Comparison of ENCODE assay signal across 22 cellular contexts in the genomic region with DNA sequence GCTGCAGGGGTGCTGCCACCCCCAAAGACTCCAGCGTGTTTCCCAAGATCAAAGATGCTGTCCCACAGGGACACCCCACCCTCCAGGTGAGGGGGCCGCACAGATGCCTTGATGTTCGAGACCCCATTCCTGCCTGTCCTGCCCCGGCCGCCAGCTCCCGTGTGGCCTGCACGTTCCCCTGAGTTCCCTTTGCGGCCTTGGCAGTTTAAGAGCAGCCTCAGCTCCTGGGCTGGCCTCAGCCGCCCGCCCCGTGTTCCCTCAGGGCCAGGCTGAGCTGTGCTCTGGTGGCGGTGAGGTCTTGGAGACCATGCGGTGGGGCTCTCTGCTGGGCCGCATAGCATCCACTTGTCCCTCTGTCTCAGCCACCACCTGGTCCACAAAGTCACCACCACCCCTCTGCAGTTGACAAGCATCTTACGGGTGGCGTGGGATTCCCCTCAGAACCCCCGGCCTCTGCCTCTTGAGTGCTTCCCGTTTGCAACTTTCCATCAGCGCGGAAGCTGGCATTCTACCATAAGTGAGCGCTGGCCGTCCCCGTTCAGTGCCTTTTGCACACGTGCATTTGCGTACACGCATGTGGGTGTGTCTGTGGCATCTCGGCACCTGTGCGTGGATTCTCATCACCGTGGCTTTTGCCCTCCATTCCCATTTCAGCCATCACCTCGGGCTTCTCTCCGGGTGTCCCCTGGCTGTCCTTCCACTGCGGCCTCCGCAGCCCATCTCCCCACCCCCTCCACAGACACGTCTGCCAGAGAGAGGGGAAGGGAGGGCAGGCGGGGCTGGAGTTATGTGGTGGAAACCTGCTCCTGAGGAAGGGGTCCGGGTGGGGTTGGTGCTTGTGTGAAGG. TPM values are rescaled to one million over a fixed set of nuclear protein-coding genes. Genes with fewer than 3 reads are reported as not detected.
"Had no signal": no experiment of that assay in that cellular context is flagged by ENCODE, and none has a peak within 500 bp of the region (broad histone marks: within the 10 kb centered on the region; RNA-seq: fewer than 3 reads in every experiment).

No MANE protein-coding gene starts in this region.

- FAIRE-seq: colon had no signal

- H3K4me1 ChIP-seq: left lung, parathyroid adenoma, sigmoid colon, thyroid gland had no signal

- H3K27ac Mint-ChIP-seq: activated CD4-positive, alpha-beta T cell treated with anti-CD3 and anti-CD28 coated beads, Interleukin-2, amount 10 ng/mL, durations not matched to agents 7 days and 5 days; activated CD8-positive, alpha-beta T cell treated with anti-CD3 and anti-CD28 coated beads, Interleukin-2, amount 10 ng/mL, durations not matched to agents 7 days and 5 days; activated naive CD4-positive, alpha-beta T cell treated with anti-CD3 and anti-CD28 coated beads, Interleukin-2, amount 10 ng/mL, durations not matched to agents 7 days and 5 days; activated T-cell treated with anti-CD3 and anti-CD28 coated beads, Interleukin-2, amount 50 U/mL, for 24 hours; activated T-helper 2 cell treated with anti-CD3 and anti-CD28 coated beads, Interferon-gamma antibody, Interleukin-2, Interleukin-4, amounts not matched to agents 10 μg/mL and 5 μg/mL and 100 μg/mL, durations not matched to agents 14 hours and 24 hours and 36 hours; naive thymus-derived CD4-positive, alpha-beta T cell had no signal

- H3K36me3 Mint-ChIP-seq: activated naive CD4-positive, alpha-beta T cell treated with anti-CD3 and anti-CD28 coated beads, Interleukin-2, amount 10 ng/mL, durations not matched to agents 7 days and 5 days; naive thymus-derived CD4-positive, alpha-beta T cell had no signal

- H3K27me3 Mint-ChIP-seq: activated CD4-positive, alpha-beta T cell treated with anti-CD3 and anti-CD28 coated beads, Interleukin-2, amount 10 ng/mL, durations not matched to agents 7 days and 5 days had no signal

- ATAC-seq: activated CD4-positive, CD25-positive, alpha-beta regulatory T cell treated with anti-CD3 and anti-CD28 coated beads, Interleukin-2, amount 50 U/mL, for 24 hours; activated CD8-positive, alpha-beta T cell treated with anti-CD3 and anti-CD28 coated beads, Interleukin-2, amount 10 ng/mL, durations not matched to agents 7 days and 5 days; left lung; mucosa of descending colon; naive thymus-derived CD4-positive, alpha-beta T cell had no signal

- H3K27ac ChIP-seq: brain microvascular endothelial cell, left lung, parathyroid adenoma, sigmoid colon, thyroid gland had no signal

- H3K9ac ChIP-seq: parathyroid adenoma had no signal

- H3K4me1 Mint-ChIP-seq: activated CD4-positive, alpha-beta T cell treated with anti-CD3 and anti-CD28 coated beads, Interleukin-2, amount 10 ng/mL, durations not matched to agents 7 days and 5 days; activated naive CD4-positive, alpha-beta T cell treated with anti-CD3 and anti-CD28 coated beads, Interleukin-2, amount 10 ng/mL, durations not matched to agents 7 days and 5 days; naive thymus-derived CD4-positive, alpha-beta T cell had no signal

- H3K4me3 ChIP-seq: left lung, mucosa of descending colon, sigmoid colon, thyroid gland had no signal

- H3K9me3 Mint-ChIP-seq: activated CD4-positive, alpha-beta T cell treated with anti-CD3 and anti-CD28 coated beads, Interleukin-2, amount 10 ng/mL, durations not matched to agents 7 days and 5 days; activated naive CD4-positive, alpha-beta T cell treated with anti-CD3 and anti-CD28 coated beads, Interleukin-2, amount 10 ng/mL, durations not matched to agents 7 days and 5 days; activated T-cell treated with anti-CD3 and anti-CD28 coated beads, Interleukin-2, amount 50 U/mL, for 24 hours; activated T-helper 2 cell treated with anti-CD3 and anti-CD28 coated beads, Interferon-gamma antibody, Interleukin-2, Interleukin-4, amounts not matched to agents 10 μg/mL and 5 μg/mL and 100 μg/mL, durations not matched to agents 14 hours and 24 hours and 36 hours; naive thymus-derived CD4-positive, alpha-beta T cell had no signal

- H3K4me3 Mint-ChIP-seq: activated CD4-positive, alpha-beta T cell treated with anti-CD3 and anti-CD28 coated beads, Interleukin-2, amount 10 ng/mL, durations not matched to agents 7 days and 5 days; activated CD8-positive, alpha-beta T cell treated with anti-CD3 and anti-CD28 coated beads, Interleukin-2, amount 10 ng/mL, durations not matched to agents 7 days and 5 days; activated naive CD4-positive, alpha-beta T cell treated with anti-CD3 and anti-CD28 coated beads, Interleukin-2, amount 10 ng/mL, durations not matched to agents 7 days and 5 days; activated T-cell treated with anti-CD3 and anti-CD28 coated beads, Interleukin-2, amount 50 U/mL, for 24 hours; naive thymus-derived CD4-positive, alpha-beta T cell had no signal

- DNase-seq: activated CD4-positive, alpha-beta T cell treated with anti-CD3 and anti-CD28 coated beads, Interleukin-2, amount 10 ng/mL, durations not matched to agents 7 days and 5 days; activated CD8-positive, alpha-beta T cell treated with anti-CD3 and anti-CD28 coated beads, Interleukin-2, amount 10 ng/mL, durations not matched to agents 7 days and 5 days; activated naive CD4-positive, alpha-beta T cell treated with anti-CD3 and anti-CD28 coated beads, Interleukin-2, amount 10 ng/mL, durations not matched to agents 7 days and 5 days; activated T-cell treated with anti-CD3 and anti-CD28 coated beads, Interleukin-2, amount 50 U/mL, for 24 hours; brain microvascular endothelial cell; central memory CD4-positive, alpha-beta T cell; erythroblast; foreskin melanocyte; head of caudate nucleus; mucosa of descending colon; naive thymus-derived CD4-positive, alpha-beta T cell; sigmoid colon; stimulated activated CD8-positive, alpha-beta memory T cell treated with anti-CD3 and anti-CD28 coated beads, Interleukin-4, amount 100 ng/mL, for 48 hours; stimulated activated naive CD4-positive, alpha-beta T cell treated with Interleukin-2 at 50 U/mL for 16 hours; T-helper 1 cell; T-helper 9 cell; thyroid gland had no signal

- H3K9me3 ChIP-seq: left lung, mucosa of descending colon, sigmoid colon, thyroid gland had no signal

RNA-seq across cellular contexts. Expression of gene CTTN, which starts 35.9 kb away (rescaled TPM):
- total RNA-seq: activated CD8-positive, alpha-beta T cell treated with anti-CD3 and anti-CD28 coated beads, Interleukin-2, amount 10 ng/mL, durations not matched to agents 7 days and 5 days had no signal
